20 cellular contexts compared by ENCODE assay signal in genomic region chr5:67118050-67118620, GRCh38.
"Had no signal": no experiment of that assay in that cellular context is flagged by ENCODE, and none has a peak within 500 bp of the region (broad histone marks: within the 10 kb centered on the region; RNA-seq: fewer than 3 reads in every experiment).

No MANE protein-coding gene starts in this region.

- H3K9me3 ChIP-seq: tibial artery, uterus had no signal

- H3K36me3 ChIP-seq: brain microvascular endothelial cell, uterus had no signal

- H3K36me3 Mint-ChIP-seq: natural killer cell treated with Interleukin-12 subunit alpha and Interleukin-12 subunit beta and Interleukin-15 and Interleukin-18, amount 100 ng/mL, for 72 hours had no signal

- DNase-seq: activated CD4-positive, alpha-beta T cell treated with anti-CD3 and anti-CD28 coated beads for 48 hours; activated naive CD8-positive, alpha-beta T cell treated with anti-CD3 and anti-CD28 coated beads for 36 hours; brain microvascular endothelial cell; cortex of kidney; effector CD4-positive, alpha-beta T cell; foreskin melanocyte; head of caudate nucleus; mammary epithelial cell; occipital lobe; right cardiac atrium; stimulated activated CD4-positive, alpha-beta T cell treated with anti-CD3 and anti-CD28 coated beads, Interleukin-4, amount 100 ng/mL, for 24 hours; stimulated activated naive CD4-positive, alpha-beta T cell; T-cell; T1000; tibial artery; uterus had no signal

- H3K4me1 Mint-ChIP-seq: T-cell had no signal

- H3K27me3 Mint-ChIP-seq: activated naive CD8-positive, alpha-beta T cell treated with anti-CD3 and anti-CD28 coated beads for 36 hours; natural killer cell treated with Interleukin-12 subunit alpha and Interleukin-12 subunit beta and Interleukin-15 and Interleukin-18, amount 100 ng/mL, for 72 hours; progenitor cell of endocrine pancreas; T-cell had no signal

- ATAC-seq: natural killer cell treated with Interleukin-12 subunit alpha and Interleukin-12 subunit beta and Interleukin-15 and Interleukin-18, amount 100 ng/mL, for 72 hours; right cardiac atrium; T-cell had no signal

- H3K4me3 Mint-ChIP-seq: activated naive CD8-positive, alpha-beta T cell treated with anti-CD3 and anti-CD28 coated beads for 36 hours; activated T-helper 1 cell treated with anti-CD3 and anti-CD28 coated beads, Interleukin-12 subunit alpha, Interleukin-12 subunit beta, Interleukin-2, Interleukin-4 antibody, amounts not matched to agents 30 ng/mL and 10 ng/mL and 1 ng/mL, durations not matched to agents 14 hours and 24 hours and 36 hours; natural killer cell treated with Interleukin-12 subunit alpha and Interleukin-12 subunit beta and Interleukin-15 and Interleukin-18, amount 100 ng/mL, for 72 hours; T-cell had no signal

- H3K27me3 ChIP-seq: brain microvascular endothelial cell, tibial artery, uterus had no signal

- H3K27ac ChIP-seq: brain microvascular endothelial cell, skin epidermis, tibial artery, uterus had no signal

- H3K9me3 Mint-ChIP-seq: activated naive CD8-positive, alpha-beta T cell treated with anti-CD3 and anti-CD28 coated beads for 36 hours; activated T-helper 1 cell treated with anti-CD3 and anti-CD28 coated beads, Interleukin-12 subunit alpha, Interleukin-12 subunit beta, Interleukin-2, Interleukin-4 antibody, amounts not matched to agents 30 ng/mL and 10 ng/mL and 1 ng/mL, durations not matched to agents 14 hours and 24 hours and 36 hours; natural killer cell treated with Interleukin-12 subunit alpha and Interleukin-12 subunit beta and Interleukin-15 and Interleukin-18, amount 100 ng/mL, for 72 hours; T-cell had no signal

- H3K4me1 ChIP-seq: tibial artery, uterus had no signal

- H3K27ac Mint-ChIP-seq: activated naive CD8-positive, alpha-beta T cell treated with anti-CD3 and anti-CD28 coated beads for 36 hours; activated T-helper 1 cell treated with anti-CD3 and anti-CD28 coated beads, Interleukin-12 subunit alpha, Interleukin-12 subunit beta, Interleukin-2, Interleukin-4 antibody, amounts not matched to agents 30 ng/mL and 10 ng/mL and 1 ng/mL, durations not matched to agents 14 hours and 24 hours and 36 hours; natural killer cell treated with Interleukin-12 subunit alpha and Interleukin-12 subunit beta and Interleukin-15 and Interleukin-18, amount 100 ng/mL, for 72 hours; progenitor cell of endocrine pancreas had no signal

- H3K4me3 ChIP-seq: skin epidermis, tibial artery, uterus had no signal
